21 cellular contexts compared by ENCODE assay signal in genomic region chr14:97010491-97011160, GRCh38.
A peak's percentile ranks its signal among the peaks of the same experiment; 100 is the strongest.
DNase-seq lines count a peak whose midpoint lies in the region; ATAC-seq and TF ChIP-seq lines count a peak whose summit lies in the region.
"Had no signal": no experiment of that assay in that cellular context is flagged by ENCODE, and none has a peak within 500 bp of the region (broad histone marks: within the 10 kb centered on the region; RNA-seq: fewer than 3 reads in every experiment).

No MANE protein-coding gene starts in this region.

- TF ChIP-seq EP300 in ovary (IDR thresholded peaks at IDR 0.05) = no peak

- TF ChIP-seq POLR2A in ovary (IDR thresholded peaks at IDR 0.05) = no peak

- in situ Hi-C loops in mammary epithelial cell (cut with MboI; ENCODE audit: low sequenced_read_pairs in 2 of 2) = no loop called here

- H3K27me3 ChIP-seq in mammary epithelial cell (ENCODE audit: insufficient read depth, low read length) (no peaks in the 10 kb centered on the region), ovary (no peaks in the 10 kb centered on the region)
- H3K27me3 ChIP-seq: right atrium auricular region had no signal

- intact Hi-C loops in MCF 10A (cut with micrococcal nuclease) = no loop called here
- intact Hi-C loops in mammary epithelial cell (cut with micrococcal nuclease) = no loop called here
- intact Hi-C loops in ovary (cut with DNase I) = no loop called here

- H3K36me3 Mint-ChIP-seq in MCF 10A (ENCODE audit: insufficient read depth, unreplicated experiment) = no peaks in the 10 kb centered on the region
- H3K36me3 Mint-ChIP-seq: activated naive CD4-positive, alpha-beta T cell treated with anti-CD3 and anti-CD28 coated beads, Interleukin-2, amount 50 U/mL, for 72 hours; immature natural killer cell had no signal

- H3K4me1 ChIP-seq in mammary epithelial cell (ENCODE audit: insufficient read depth, low read length) = no peaks in the 10 kb centered on the region
- H3K4me1 ChIP-seq in ovary (ENCODE audit: insufficient read depth) = no peaks in the 10 kb centered on the region
- H3K4me1 ChIP-seq: right atrium auricular region, suprapubic skin had no signal

- H3K4me2 ChIP-seq in mammary epithelial cell (ENCODE audit: insufficient read depth, low read depth, low read length) = no peak overlapping the region

- BruUV-seq in MCF 10A (replicated peaks; lab: Mats Ljungman, UMichigan) (no TSS peak), mammary epithelial cell (replicated peaks; lab: Mats Ljungman, UMichigan) (no TSS peak)

- dilution Hi-C loops in mammary epithelial cell (cut with HindIII; ENCODE audit: low sequenced_read_pairs) = no loop called here

- no peaks in the 10 kb centered on the region for H3K79me2 ChIP-seq in mammary epithelial cell (ENCODE audit: insufficient read depth, low read length)

- ATAC-seq in GM18909 (IDR thresholded peaks at IDR 0.05; ENCODE audit: poor library complexity, unreplicated experiment) (no peak), HG02588 (IDR thresholded peaks at IDR 0.05; ENCODE audit: unreplicated experiment) (no peak)
- ATAC-seq: activated naive CD4-positive, alpha-beta T cell treated with anti-CD3 and anti-CD28 coated beads, Interleukin-2, amount 50 U/mL, for 72 hours; activated T-cell treated with anti-CD3 and anti-CD28 coated beads, Interleukin-2, amount 50 U/mL, for 72 hours; T-helper 17 cell had no signal

- H3K36me3 ChIP-seq in mammary epithelial cell (ENCODE audit: insufficient read depth, low read length) (no peaks in the 10 kb centered on the region), ovary (no peaks in the 10 kb centered on the region)
- H3K36me3 ChIP-seq: right atrium auricular region, suprapubic skin had no signal

- H3K27ac Mint-ChIP-seq in MCF 10A (ENCODE audit: low read depth, unreplicated experiment) = no peak overlapping the region
- H3K27ac Mint-ChIP-seq: activated B cell treated with CpG ODN at 0.5 μM for 24 hours; activated naive CD4-positive, alpha-beta T cell treated with anti-CD3 and anti-CD28 coated beads, Interleukin-2, amount 50 U/mL, for 72 hours; activated T-cell treated with anti-CD3 and anti-CD28 coated beads, Interleukin-2, amount 50 U/mL, for 72 hours; CD4-positive, alpha-beta T cell; immature natural killer cell; T-helper 17 cell had no signal

- no peak overlapping the region for H2AFZ ChIP-seq in mammary epithelial cell (ENCODE audit: low read depth, low read length)

- H3K4me3 Mint-ChIP-seq in MCF 10A (ENCODE audit: unreplicated experiment) = no peak overlapping the region
- H3K4me3 Mint-ChIP-seq: activated B cell treated with CpG ODN at 0.5 μM for 24 hours; activated T-cell treated with anti-CD3 and anti-CD28 coated beads, Interleukin-2, amount 50 U/mL, for 72 hours; CD4-positive, alpha-beta T cell; immature natural killer cell; T-helper 17 cell had no signal

- H3K27ac ChIP-seq in mammary epithelial cell (ENCODE audit: insufficient read depth, low read depth, low read length) = no peak overlapping the region
- peak overlapping the region; percentile 11 for H3K27ac ChIP-seq in caudate nucleus (ENCODE audit: low read depth, low read length)
- H3K27ac ChIP-seq in ovary = no peak overlapping the region
- H3K27ac ChIP-seq: right atrium auricular region, suprapubic skin had no signal

- H3K4me3 ChIP-seq in mammary epithelial cell (replicated peaks in 1 of 3; ENCODE audit: insufficient read depth in 1 of 3, low read depth in 2 of 3, low read length in 3 of 3) (no peak overlapping the region), LNCaP clone FGC (ENCODE audit: low read depth, low read length) (no peak overlapping the region), ovary (no peak overlapping the region)
- H3K4me3 ChIP-seq: right atrium auricular region, suprapubic skin had no signal

- H3K9ac ChIP-seq in mammary epithelial cell (ENCODE audit: insufficient read depth, low read length) = no peak overlapping the region

- H4K20me1 ChIP-seq in mammary epithelial cell (ENCODE audit: insufficient read depth, low read length) = no peaks in the 10 kb centered on the region

- DNase-seq in MCF 10A (ENCODE audit: unreplicated experiment) = no peak
- DNase-seq in mammary epithelial cell = no peak
- DNase-seq in LNCaP clone FGC (ENCODE audit: low read depth) = no peak
- DNase-seq in caudate nucleus (lab: John Stamatoyannopoulos, UW) = peak in 23 of 61 donors; percentile 3 to 74 (median 28)
- no peak for DNase-seq in ovary
- DNase-seq in DMS79 (lab: John Stamatoyannopoulos, UW) = no peak
- DNase-seq: activated B cell treated with CpG ODN at 0.5 μM for 24 hours; activated T-cell treated with anti-CD3 and anti-CD28 coated beads, Interleukin-2, amount 50 U/mL, for 72 hours; CD4-positive, alpha-beta T cell; DMS53; GOT3; immature natural killer cell; NCI-H2081 treated with DMSO at 0.1 percent for 48 hours; NCI-H510A treated with DMSO at 0.1 percent for 48 hours; SHP77 treated with DMSO at 0.1 percent for 48 hours; T-helper 17 cell had no signal

- TF ChIP-seq CTCF in MCF 10A (IDR thresholded peaks at IDR 0.05; ENCODE audit: unreplicated experiment) (peak; percentile 14), mammary epithelial cell (conservative IDR thresholded peaks at IDR 0.05 in 1 of 2, IDR thresholded peaks at IDR 0.05 in 1 of 2; ENCODE audit: extremely low read depth in 1 of 2, insufficient read depth in 1 of 2, low read depth in 1 of 2, low read length in 2 of 2) (no peak), LNCaP clone FGC (IDR thresholded peaks at IDR 0.05; ENCODE audit: control insufficient read depth, extremely low read depth, insufficient read depth) (peak; percentile 17; the same call in 1 of the 2 replicates), ovary (IDR thresholded peaks at IDR 0.05) (no peak)

- peaks cover 38% of the 10 kb centered on the region for H3K27me3 Mint-ChIP-seq in MCF 10A (ENCODE audit: insufficient read depth, unreplicated experiment)

- POLR2A ChIA-PET in MCF 10A (lab: Yijun Ruan, JAX) = no interaction called here

- CTCF ChIA-PET in MCF 10A (lab: Yijun Ruan, JAX) (interaction anchor here (0.6 to 0.7 kb wide), 2 partner anchors 104 to 850 kb away, joined by 3 to 6 read pairs; no protein-coding TSS in a partner anchor), mammary epithelial cell (lab: Charles Lee; ENCODE audit: low non-redundant PET) (interaction anchor here (0.6 kb wide), 1 partner anchor 943 kb away, joined by 4 read pairs; no protein-coding TSS in a partner anchor)

- H3K4me1 Mint-ChIP-seq in MCF 10A (ENCODE audit: insufficient read depth, unreplicated experiment) = no peaks in the 10 kb centered on the region
- H3K4me1 Mint-ChIP-seq: activated B cell treated with CpG ODN at 0.5 μM for 24 hours, immature natural killer cell had no signal

- 43% methylated on average over 8 of the region's 8 CpGs for WGBS in mammary epithelial cell (ENCODE audit: low coverage, missing lambda C conversion rate)
- WGBS in ovary, 3 donors = 59 to 66% (median 60%) methylated on average over 8 of the region's 8 CpGs

- H3K9me3 ChIP-seq in mammary epithelial cell (replicated peaks; ENCODE audit: insufficient read depth, low read length) = peaks cover 11% of the 10 kb centered on the region
- H3K9me3 ChIP-seq in ovary = no peaks in the 10 kb centered on the region
- H3K9me3 ChIP-seq: right atrium auricular region, suprapubic skin had no signal

- H3K9me3 Mint-ChIP-seq in MCF 10A (ENCODE audit: unreplicated experiment) = no peaks in the 10 kb centered on the region
- H3K9me3 Mint-ChIP-seq: activated T-cell treated with anti-CD3 and anti-CD28 coated beads, Interleukin-2, amount 50 U/mL, for 72 hours had no signal

Comparison
In these comparisons a context has a peak if more than half of its experiments do, and no peak if none do; other contexts are left out.
1. CTCF ChIP-seq: peak in MCF 10A (single experiment) and LNCaP clone FGC (single experiment); none in mammary epithelial cell (0 of 2) and ovary (0 of 3).